Comparison of ENCODE assay signal across 2 cellular contexts in genomic region chr9:79684059-79684458, GRCh38.
TF ChIP-seq lines count a peak whose summit lies in the region.

No MANE protein-coding gene starts in this region.

TF ChIP-seq in HEK293, 187 proteins besides CTCF, POLR2A, EP300 and RAD21 (continued from another document):
- peak; percentile 13; the same call in 1 of the 2 replicates for TF ChIP-seq ELK4 (IDR thresholded peaks at IDR 0.05; ENCODE audit: borderline replicate concordance, low read depth, low read length)
- no peak for TF ChIP-seq ZNF501 (tag by site-specific recombination; IDR thresholded peaks at IDR 0.05)
- TF ChIP-seq ZNF544 (tag by site-specific recombination; IDR thresholded peaks at IDR 0.05) = no peak
- TF ChIP-seq ZNF416 (tag by site-specific recombination; IDR thresholded peaks at IDR 0.05) = no peak
- TF ChIP-seq PRDM10 (tag by site-specific recombination; IDR thresholded peaks at IDR 0.05) = no peak
- no peak for TF ChIP-seq ZNF354C (tag by site-specific recombination; IDR thresholded peaks at IDR 0.05; ENCODE audit: borderline replicate concordance, low read depth)

TF ChIP-seq in WTC11, 78 proteins besides CTCF, POLR2A, EP300 and RAD21 (continued from another document):
- TF ChIP-seq, protein P1, sequence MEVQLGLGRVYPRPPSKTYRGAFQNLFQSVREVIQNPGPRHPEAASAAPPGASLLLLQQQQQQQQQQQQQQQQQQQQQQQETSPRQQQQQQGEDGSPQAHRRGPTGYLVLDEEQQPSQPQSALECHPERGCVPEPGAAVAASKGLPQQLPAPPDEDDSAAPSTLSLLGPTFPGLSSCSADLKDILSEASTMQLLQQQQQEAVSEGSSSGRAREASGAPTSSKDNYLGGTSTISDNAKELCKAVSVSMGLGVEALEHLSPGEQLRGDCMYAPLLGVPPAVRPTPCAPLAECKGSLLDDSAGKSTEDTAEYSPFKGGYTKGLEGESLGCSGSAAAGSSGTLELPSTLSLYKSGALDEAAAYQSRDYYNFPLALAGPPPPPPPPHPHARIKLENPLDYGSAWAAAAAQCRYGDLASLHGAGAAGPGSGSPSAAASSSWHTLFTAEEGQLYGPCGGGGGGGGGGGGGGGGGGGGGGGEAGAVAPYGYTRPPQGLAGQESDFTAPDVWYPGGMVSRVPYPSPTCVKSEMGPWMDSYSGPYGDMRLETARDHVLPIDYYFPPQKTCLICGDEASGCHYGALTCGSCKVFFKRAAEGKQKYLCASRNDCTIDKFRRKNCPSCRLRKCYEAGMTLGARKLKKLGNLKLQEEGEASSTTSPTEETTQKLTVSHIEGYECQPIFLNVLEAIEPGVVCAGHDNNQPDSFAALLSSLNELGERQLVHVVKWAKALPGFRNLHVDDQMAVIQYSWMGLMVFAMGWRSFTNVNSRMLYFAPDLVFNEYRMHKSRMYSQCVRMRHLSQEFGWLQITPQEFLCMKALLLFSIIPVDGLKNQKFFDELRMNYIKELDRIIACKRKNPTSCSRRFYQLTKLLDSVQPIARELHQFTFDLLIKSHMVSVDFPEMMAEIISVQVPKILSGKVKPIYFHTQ (CRISPR knock-in tag; IDR thresholded peaks at IDR 0.05) = no peak
- no peak for TF ChIP-seq CBFB (CRISPR knock-in tag; IDR thresholded peaks at IDR 0.05; ENCODE audit: low read depth)
- TF ChIP-seq TCF7 (CRISPR knock-in tag; IDR thresholded peaks at IDR 0.05; ENCODE audit: low read depth) = no peak
- no peak for TF ChIP-seq ZNF317 (CRISPR knock-in tag; IDR thresholded peaks at IDR 0.05; ENCODE audit: borderline replicate concordance, low read depth)
TF ChIP-seq in WTC11: peak in this region for 0.
